Comparison of ENCODE assay signal across 20 cellular contexts in the genomic region with DNA sequence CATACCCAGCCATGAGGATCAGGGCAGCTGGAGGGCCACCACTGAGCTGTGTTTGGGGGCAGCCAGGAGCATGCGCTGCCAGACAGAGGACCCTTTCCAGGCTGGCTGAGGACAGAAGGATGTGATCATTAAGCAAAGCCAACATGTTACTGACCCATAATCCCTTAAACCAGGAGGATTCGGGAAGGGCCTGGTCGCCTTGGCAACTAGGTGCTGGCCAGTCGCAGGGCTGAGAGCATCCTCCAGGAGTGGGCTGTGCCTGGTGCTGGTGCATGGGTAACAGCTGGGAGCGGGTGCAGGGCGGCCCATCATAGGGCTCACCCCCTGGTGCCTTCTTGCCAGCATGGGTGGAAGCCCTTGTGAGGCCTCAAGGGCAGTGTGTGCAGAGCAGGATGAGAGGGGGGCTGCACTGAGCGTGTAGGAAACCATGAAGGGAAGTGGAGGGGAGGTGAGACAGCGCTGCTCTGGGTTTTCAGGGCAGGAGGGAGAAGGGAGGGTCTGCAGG.
"Had no signal": no experiment of that assay in that cellular context is flagged by ENCODE, and none has a peak within 500 bp of the region (broad histone marks: within the 10 kb centered on the region; RNA-seq: fewer than 3 reads in every experiment).

No MANE protein-coding gene starts in this region.

- DNase-seq: activated CD4-positive, alpha-beta T cell treated with anti-CD3 and anti-CD28 coated beads, Interleukin-2, amount 10 ng/mL, durations not matched to agents 7 days and 5 days; activated CD4-positive, CD25-positive, alpha-beta regulatory T cell; activated CD8-positive, alpha-beta memory T cell treated with anti-CD3 and anti-CD28 coated beads, Interleukin-2, amount 50 U/mL, for 48 hours; activated gamma-delta T cell treated with Interleukin-2 at 50 U/mL for 16 hours; brain microvascular endothelial cell; cerebellar nuclear complex; dermis blood vessel endothelial cell; gastrocnemius medialis; left colon; mammary epithelial cell; naive B cell; posterior cingulate gyrus; stimulated activated CD4-positive, alpha-beta T cell treated with anti-CD3 and anti-CD28 coated beads, Interleukin-15, amount 100 ng/mL, for 24 hours; stimulated activated CD4-positive, alpha-beta T cell treated with anti-CD3 and anti-CD28 coated beads, Interleukin-4, amount 100 ng/mL, for 24 hours; stimulated activated CD8-positive, alpha-beta memory T cell treated with anti-CD3 and anti-CD28 coated beads, Interleukin-4, amount 100 ng/mL, for 48 hours; stimulated activated naive CD4-positive, alpha-beta T cell treated with Interleukin-2 at 50 U/mL for 16 hours; T-helper 17 cell had no signal

- H3K4me3 ChIP-seq: gastrocnemius medialis, skin epidermis, suprapubic skin had no signal

- H3K36me3 ChIP-seq: brain microvascular endothelial cell, gastrocnemius medialis, neutrophil, suprapubic skin had no signal

- H3K27ac ChIP-seq: brain microvascular endothelial cell, gastrocnemius medialis, neutrophil, skin epidermis, suprapubic skin had no signal

- H3K9me3 ChIP-seq: gastrocnemius medialis, neutrophil, suprapubic skin had no signal

- H3K27me3 ChIP-seq: gastrocnemius medialis, neutrophil had no signal
